24 cellular contexts compared by ENCODE assay signal in the genomic region with DNA sequence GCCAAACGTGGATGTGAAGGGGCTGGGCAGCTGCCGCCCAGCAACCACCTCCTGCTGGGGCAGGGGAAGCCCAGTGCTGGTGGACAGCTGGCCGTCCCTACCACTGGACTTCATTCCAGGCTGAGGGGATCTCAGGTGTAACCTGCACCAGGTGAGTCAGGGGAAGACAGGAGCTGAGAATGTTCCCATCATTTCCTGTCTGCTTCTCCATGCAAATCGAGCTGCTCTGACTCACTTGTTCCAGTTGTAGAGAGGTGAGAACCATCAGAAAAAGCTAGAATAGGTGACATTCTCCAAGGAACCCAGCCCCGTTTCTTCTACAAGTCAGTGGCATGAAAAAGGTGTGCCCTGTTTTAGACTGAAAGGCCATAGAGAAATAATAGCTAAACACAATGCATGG. TPM values are rescaled to one million over a fixed set of nuclear protein-coding genes. Genes with fewer than 3 reads are reported as not detected.
"Had no signal": no experiment of that assay in that cellular context is flagged by ENCODE, and none has a peak within 500 bp of the region (broad histone marks: within the 10 kb centered on the region; RNA-seq: fewer than 3 reads in every experiment).

No MANE protein-coding gene starts in this region.

- DNase-seq: activated CD4-positive, alpha-beta memory T cell treated with anti-CD3 and anti-CD28 coated beads, Interleukin-2, amount 10 ng/mL, durations not matched to agents 7 days and 5 days; activated CD4-positive, alpha-beta T cell treated with anti-CD3 and anti-CD28 coated beads for 1 hour; activated CD4-positive, alpha-beta T cell treated with anti-CD3 and anti-CD28 coated beads, Interleukin-2, amount 10 ng/mL, durations not matched to agents 7 days and 5 days; activated CD8-positive, alpha-beta memory T cell treated with anti-CD3 and anti-CD28 coated beads, Interleukin-2, amount 50 U/mL, for 48 hours; activated gamma-delta T cell treated with Interleukin-2 at 50 U/mL for 16 hours; activated naive CD4-positive, alpha-beta T cell treated with anti-CD3 and anti-CD28 coated beads, Interleukin-2, amount 50 U/mL, for 16 hours; activated T-cell treated with anti-CD3 and anti-CD28 coated beads, Interleukin-2, amount 50 U/mL, for 24 hours; amygdala; foreskin fibroblast; heart right ventricle; left ventricle myocardium inferior; nephron progenitor cell; retina; sigmoid colon; small intestine; stimulated activated CD4-positive, alpha-beta T cell treated with anti-CD3 and anti-CD28 coated beads, Interleukin-4, amount 100 ng/mL, for 24 hours; T-helper 2 cell; trophoblast cell had no signal

- H3K9me3 ChIP-seq: neutrophil had no signal

- ATAC-seq: heart right ventricle; stimulated activated effector memory CD8-positive, alpha-beta T cell treated with anti-CD3 and anti-CD28 coated beads, Interleukin-12 subunit alpha, Interleukin-12 subunit beta, amount 100 ng/mL, for 72 hours had no signal

- H3K36me3 ChIP-seq: heart right ventricle, left ventricle myocardium inferior, neutrophil, sigmoid colon, thoracic aorta had no signal

- H3K4me1 ChIP-seq: heart right ventricle, left ventricle myocardium inferior, sigmoid colon had no signal

- H3K4me3 ChIP-seq: heart right ventricle, left ventricle myocardium inferior, lung, sigmoid colon, thoracic aorta had no signal

- H3K27ac ChIP-seq: heart right ventricle, left ventricle myocardium inferior, neutrophil, sigmoid colon, thoracic aorta had no signal

RNA-seq across cellular contexts. Expression of gene BARX1, which starts 21.8 kb away (rescaled TPM):
- total RNA-seq: activated CD4-positive, alpha-beta T cell treated with anti-CD3 and anti-CD28 coated beads, Interleukin-2, amount 10 ng/mL, durations not matched to agents 7 days and 5 days; epithelial cell of proximal tubule; left ventricle myocardium inferior; lung; sigmoid colon; subcutaneous adipose tissue; thoracic aorta had no signal
